In genomic region chr11:83403990-83404389, GRCh38 we compare ENCODE assay signal across 23 cellular contexts.
DNase-seq lines count a peak whose midpoint lies in the region; ATAC-seq and TF ChIP-seq lines count a peak whose summit lies in the region.
"Had no signal": no experiment of that assay in that cellular context is flagged by ENCODE, and none has a peak within 500 bp of the region (broad histone marks: within the 10 kb centered on the region; RNA-seq: fewer than 3 reads in every experiment).

No MANE protein-coding gene starts in this region.

- H3K9ac ChIP-seq in parathyroid adenoma = no peak overlapping the region
- H3K9ac ChIP-seq: GM23248 had no signal

- no peak for TF ChIP-seq CTCF in parathyroid adenoma (IDR thresholded peaks at IDR 0.05)

- no peak overlapping the region for H3K4me3 ChIP-seq in parathyroid adenoma (ENCODE audit: low read depth, low read length)
- H3K4me3 ChIP-seq: GM23248 had no signal

- H3K27me3 ChIP-seq in parathyroid adenoma (ENCODE audit: control insufficient read depth, insufficient read depth, low read length) = no peaks in the 10 kb centered on the region

- no peaks in the 10 kb centered on the region for H3K36me3 ChIP-seq in parathyroid adenoma (ENCODE audit: control insufficient read depth, insufficient read depth, low read length)

- no peak overlapping the region for H3K4me2 ChIP-seq in parathyroid adenoma (ENCODE audit: low read length)

- no peak overlapping the region for H3K4me3 Mint-ChIP-seq in activated T-helper 17 cell treated with anti-CD3 and anti-CD28 coated beads, Interleukin-2, amount 50 U/mL, for 72 hours
- H3K4me3 Mint-ChIP-seq: B cell; CD4-positive, alpha-beta T cell had no signal

- no peaks in the 10 kb centered on the region for H3K4me1 Mint-ChIP-seq in activated T-helper 17 cell treated with anti-CD3 and anti-CD28 coated beads, Interleukin-2, amount 50 U/mL, for 72 hours

- no peaks in the 10 kb centered on the region for H3K4me1 ChIP-seq in parathyroid adenoma

- no peaks in the 10 kb centered on the region for H3K27me3 Mint-ChIP-seq in activated T-helper 17 cell treated with anti-CD3 and anti-CD28 coated beads, Interleukin-2, amount 50 U/mL, for 72 hours

- no peaks in the 10 kb centered on the region for H3K79me2 ChIP-seq in parathyroid adenoma

- H3K36me3 Mint-ChIP-seq in activated T-helper 17 cell treated with anti-CD3 and anti-CD28 coated beads, Interleukin-2, amount 50 U/mL, for 72 hours (ENCODE audit: low read depth) = no peaks in the 10 kb centered on the region

- DNase-seq in DMS 273 (lab: John Stamatoyannopoulos, UW; ENCODE audit: unreplicated experiment) (peak; percentile 5), DMS 273 treated with DMSO at 0.1 percent for 48 hours (lab: John Stamatoyannopoulos, UW) (no peak), NCI-H524 treated with DMSO at 0.1 percent for 48 hours (lab: John Stamatoyannopoulos, UW) (peak; percentile 72), iris pigment epithelial cell (ENCODE audit: low read depth) (peak; percentile 3), putamen (ENCODE audit: low spot score) (no peak), DMS53 treated with DMSO at 0.1 percent for 48 hours (lab: John Stamatoyannopoulos, UW; ENCODE audit: unreplicated experiment) (no peak)
- DNase-seq: CD4-positive, alpha-beta T cell; DND-41; GDM1; GM23248; KG1; NCI-H1436 treated with DMSO at 0.1 percent for 48 hours; NCI-H2029 treated with DMSO at 0.1 percent for 48 hours; NCI-H510A treated with DMSO at 0.1 percent for 48 hours; NK-92 treated with Interleukin-12 subunit alpha and Interleukin-12 subunit beta, amount 100 ng/mL, for 24 hours; OCI-M1; RPMI8226; SIG-M5 had no signal

- H3K27ac ChIP-seq in parathyroid adenoma = no peak overlapping the region
- H3K27ac ChIP-seq: 22Rv1, GM23248 had no signal

- H2AFZ ChIP-seq in parathyroid adenoma = peak overlapping the region; percentile 50
- H2AFZ ChIP-seq: GM23248 had no signal

- H3K27ac Mint-ChIP-seq in activated T-helper 17 cell treated with anti-CD3 and anti-CD28 coated beads, Interleukin-2, amount 50 U/mL, for 72 hours = no peak overlapping the region
- H3K27ac Mint-ChIP-seq: B cell; CD4-positive, alpha-beta T cell had no signal

- ATAC-seq in activated T-helper 17 cell treated with anti-CD3 and anti-CD28 coated beads, Interleukin-2, amount 50 U/mL, for 72 hours (replicated peaks) = no peak
- ATAC-seq: HepG2 had no signal

- H3K9me3 ChIP-seq in parathyroid adenoma (ENCODE audit: control insufficient read depth, low read length) = no peaks in the 10 kb centered on the region

- peaks cover 4% of the 10 kb centered on the region for H3K9me3 Mint-ChIP-seq in activated T-helper 17 cell treated with anti-CD3 and anti-CD28 coated beads, Interleukin-2, amount 50 U/mL, for 72 hours
- H3K9me3 Mint-ChIP-seq: CD4-positive, alpha-beta T cell had no signal

Comparison
In these comparisons a context has a peak if more than half of its experiments do, and no peak if none do; other contexts are left out.
1. DNase-seq: peak in DMS 273 (single experiment), NCI-H524 treated with DMSO at 0.1 percent for 48 hours (single experiment) and iris pigment epithelial cell (single experiment); none in DMS 273 treated with DMSO at 0.1 percent for 48 hours (single experiment), putamen (single experiment) and DMS53 treated with DMSO at 0.1 percent for 48 hours (single experiment).